Comparison of ENCODE assay signal across 8 cellular contexts in the genomic region with DNA sequence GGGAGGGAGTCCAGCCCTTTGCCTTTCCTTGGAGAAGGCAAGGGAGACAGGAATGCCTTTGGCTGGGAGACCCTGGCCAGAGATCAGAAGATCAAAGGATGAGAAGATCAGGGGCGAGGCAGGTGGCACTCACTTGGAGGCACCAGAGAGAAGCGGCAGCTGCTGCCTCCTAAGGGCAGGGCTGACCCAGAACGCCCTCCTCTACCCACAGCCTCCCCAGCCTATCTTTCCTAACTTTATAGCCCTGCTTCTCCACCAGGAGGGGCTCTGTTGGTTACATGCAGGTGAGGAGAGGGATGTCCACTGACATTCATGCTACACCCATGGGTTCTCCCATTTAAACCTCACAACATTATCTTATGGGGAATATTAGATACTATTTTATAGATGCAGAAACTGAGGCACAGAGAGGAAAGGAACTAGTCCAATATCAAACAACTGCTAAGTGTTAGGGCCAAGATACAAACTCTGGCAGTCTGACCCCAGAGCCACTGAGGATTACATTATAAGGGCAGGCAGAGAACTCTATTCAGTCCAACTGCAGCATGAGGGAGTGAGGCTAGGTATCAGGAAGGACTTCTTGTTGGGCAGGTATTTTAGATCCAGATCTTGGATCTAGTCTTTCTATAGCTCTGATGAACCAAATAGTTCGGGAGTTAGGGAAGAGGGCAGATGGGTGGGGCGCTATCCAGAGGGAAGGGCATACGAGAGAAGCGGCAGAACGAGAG. TPM values are rescaled to one million over a fixed set of nuclear protein-coding genes. Genes with fewer than 3 reads are reported as not detected.
A peak's percentile ranks its signal among the peaks of the same experiment; 100 is the strongest.
DNase-seq lines count a peak whose midpoint lies in the region; ATAC-seq and TF ChIP-seq lines count a peak whose summit lies in the region.
"Had no signal": no experiment of that assay in that cellular context is flagged by ENCODE, and none has a peak within 500 bp of the region (broad histone marks: within the 10 kb centered on the region; RNA-seq: fewer than 3 reads in every experiment).

No MANE protein-coding gene starts in this region.

- H3K9ac ChIP-seq in H9 (ENCODE audit: extremely low read depth, insufficient read length, low read length) = no peak overlapping the region

- H3K79me1 ChIP-seq in H9 (ENCODE audit: insufficient read depth, low read depth, low read length, poor library complexity, severe bottlenecking) = no peaks in the 10 kb centered on the region

- H2BK15ac ChIP-seq in H9 (ENCODE audit: low read depth, low read length) = no peak overlapping the region

- no peak overlapping the region for H3K56ac ChIP-seq in H9 (ENCODE audit: insufficient read length, low read depth, low read length)

- H3K9me3 Mint-ChIP-seq in H9 = no peaks in the 10 kb centered on the region

- H3K27ac ChIP-seq in H9 (ENCODE audit: insufficient read length, low read depth, low read length) (no peak overlapping the region), esophagus muscularis mucosa (replicated peaks in 1 of 4) (no peak overlapping the region)

- no peaks in the 10 kb centered on the region; the same call in 1 of the 2 replicates for H3K4me1 ChIP-seq in H9 (ENCODE audit: insufficient read depth, low read length)
- H3K4me1 ChIP-seq in esophagus muscularis mucosa = peaks cover 4 to 11% (median 9%) of the 10 kb centered on the region in 4 donors

- peaks cover 5% of the 10 kb centered on the region for H3K23me2 ChIP-seq in H9 (ENCODE audit: insufficient read length, low read depth, low read length, poor library complexity, severe bottlenecking)

- no peak overlapping the region for H2BK120ac ChIP-seq in H9 (ENCODE audit: low read depth, low read length, poor library complexity, severe bottlenecking)

- peak overlapping the region; percentile 81 for H3K4me2 ChIP-seq in H9 (ENCODE audit: insufficient read depth, insufficient read length, low read length)

- peak; percentile 87 for DNase-seq in H9
- DNase-seq in NCI-H748 treated with DMSO at 0.1 percent for 48 hours (lab: John Stamatoyannopoulos, UW) = peak; percentile 29
- no peak for DNase-seq in esophagus muscularis mucosa (ENCODE audit: extremely low spot score)
- DNase-seq in retinal pigment epithelial cell (ENCODE audit: low read depth) = no peak
- DNase-seq: midbrain had no signal

- H3K36me3 Mint-ChIP-seq in H9 (ENCODE audit: insufficient read depth in 1 of 3, low read depth in 3 of 3) = no peaks in the 10 kb centered on the region

- peak overlapping the region in 3 of 4 donors; percentile 33 to 47 (median 37) for H3K4me3 ChIP-seq in esophagus muscularis mucosa
- peak overlapping the region; percentile 39 for H3K4me3 ChIP-seq in retinal pigment epithelial cell (ENCODE audit: low read length)

- H4K5ac ChIP-seq in H9 (ENCODE audit: insufficient read length, low read depth, low read length) = no peak overlapping the region

- H3K79me2 ChIP-seq in H9 (ENCODE audit: insufficient read depth, low read length) = no peaks in the 10 kb centered on the region

- no peak overlapping the region; a peak in 1 of 7 replicates for H3K27ac Mint-ChIP-seq in H9

- H3K36me3 ChIP-seq in esophagus muscularis mucosa = no peaks in the 10 kb centered on the region

- ATAC-seq in HG02623 (IDR thresholded peaks at IDR 0.05; ENCODE audit: unreplicated experiment) (no peak), GM18511 (IDR thresholded peaks at IDR 0.05; ENCODE audit: unreplicated experiment) (no peak), HG02938 (IDR thresholded peaks at IDR 0.05; ENCODE audit: unreplicated experiment) (no peak)

- no peak overlapping the region for H4K91ac ChIP-seq in H9 (ENCODE audit: insufficient read length, low read depth, low read length)

- H3K27me3 Mint-ChIP-seq in H9 (ENCODE audit: low read depth) = peaks cover 41% of the 10 kb centered on the region

- TF ChIP-seq CTCF in H9 (conservative IDR thresholded peaks at IDR 0.05) (peak; percentile 78), esophagus muscularis mucosa (IDR thresholded peaks at IDR 0.05) (no peak), retinal pigment epithelial cell (conservative IDR thresholded peaks at IDR 0.05; ENCODE audit: low read depth, low read length) (peak; percentile 56)

- no peak overlapping the region for H2AK5ac ChIP-seq in H9 (ENCODE audit: insufficient read length, low read length)

- H3K4me3 Mint-ChIP-seq in H9 = peak overlapping the region; percentile 68 to 85

- H2AFZ ChIP-seq in H9 (ENCODE audit: low read length) = no peak overlapping the region

- no CpG with 5 or more reads among the region's 8 CpGs for WGBS in H9 (ENCODE audit: extremely low coverage, insufficient read length, low lambda C conversion rate)
- 41% methylated on average over 8 of the region's 8 CpGs for WGBS in esophagus muscularis mucosa

- no peak overlapping the region for H2BK5ac ChIP-seq in H9 (ENCODE audit: insufficient read length, low read length)

- H3K18ac ChIP-seq in H9 (ENCODE audit: insufficient read length, low read depth, low read length) = no peak overlapping the region

- H3K14ac ChIP-seq in H9 (ENCODE audit: insufficient read depth, low read length) = no peak overlapping the region

- H3K27me3 ChIP-seq in H9 (ENCODE audit: insufficient read depth, low read length) (no peaks in the 10 kb centered on the region; the same call in 1 of the 2 replicates), esophagus muscularis mucosa (peaks cover 0 to 95% (median 19%) of the 10 kb centered on the region in 4 donors)

- intact Hi-C loops in esophagus muscularis mucosa (cut with DNase I) = no loop called here

- no peak overlapping the region for H4K8ac ChIP-seq in H9 (replicated peaks; ENCODE audit: insufficient read length, low read depth, low read length)

- TF ChIP-seq EP300 in esophagus muscularis mucosa (IDR thresholded peaks at IDR 0.05) = no peak

- H4K20me1 ChIP-seq in H9 (ENCODE audit: control insufficient read depth, insufficient read depth, insufficient read length) = no peaks in the 10 kb centered on the region

- H3K4ac ChIP-seq in H9 (ENCODE audit: low read depth, low read length) = no peak overlapping the region

- H3K9me3 ChIP-seq in H9 (ENCODE audit: control insufficient read depth, low read depth, low read length) (no peaks in the 10 kb centered on the region), esophagus muscularis mucosa (no peaks in the 10 kb centered on the region)

- H2BK12ac ChIP-seq in H9 (ENCODE audit: insufficient read length, low read depth, low read length) = no peak overlapping the region

- H3K23ac ChIP-seq in H9 (ENCODE audit: insufficient read length, low read depth, low read length) = no peak overlapping the region

- no peak overlapping the region for H3T11ph ChIP-seq in H9 (ENCODE audit: low read length)

- TF ChIP-seq POLR2A in esophagus muscularis mucosa (IDR thresholded peaks at IDR 0.05; ENCODE audit: low read depth) = no peak

- no peak overlapping the region for H2BK20ac ChIP-seq in H9 (ENCODE audit: low read depth, low read length, poor library complexity, severe bottlenecking)

- peaks cover 27 to 32% of the 10 kb centered on the region in 2 experiments for H3K4me1 Mint-ChIP-seq in H9

RNA-seq across cellular contexts. Expression of a gene that starts 19.9 kb away (rescaled TPM):
- total RNA-seq in H9 (2021) (0.66 and 1.0 TPM in 2 replicates), esophagus muscularis mucosa (1 to 10 TPM in 1 of 4 donors, under 1 TPM in 2, not detected in 1; under 0.01 to 1.2 (median 0.78) TPM)

RNA-seq across cellular contexts. Expression of a gene that starts 53.1 kb away (rescaled TPM):
- total RNA-seq in H9 (2021) (0.22 and 0.72 TPM in 2 replicates), esophagus muscularis mucosa (1 to 10 TPM in 2 of 4 donors, under 1 TPM in 2; 0.78 to 2.5 (median 1.3) TPM)

Comparison
In these comparisons a context has a peak if more than half of its experiments do, and no peak if none do; other contexts are left out.
1. DNase-seq: peak in H9 (single experiment) and NCI-H748 treated with DMSO at 0.1 percent for 48 hours (single experiment); none in esophagus muscularis mucosa (single experiment) and retinal pigment epithelial cell (single experiment).
2. CTCF ChIP-seq: peak in H9 (single experiment) and retinal pigment epithelial cell (single experiment); none in esophagus muscularis mucosa (0 of 3).